ENCODE assay signal across 8 cellular contexts in genomic region chr18:48161201-48161910, GRCh38.
DNase-seq lines count a peak whose midpoint lies in the region; ATAC-seq and TF ChIP-seq lines count a peak whose summit lies in the region.

No MANE protein-coding gene starts in this region.

- TF ChIP-seq CTCF in OCI-LY1 (IDR thresholded peaks at IDR 0.05; ENCODE audit: low read length) (no peak), epithelial cell of proximal tubule (conservative IDR thresholded peaks at IDR 0.05; ENCODE audit: low read depth, low read length) (no peak), mucosa of descending colon (IDR thresholded peaks at IDR 0.05) (no peak)

- H2AFZ ChIP-seq in OCI-LY1 (ENCODE audit: low read length) = no peak overlapping the region

- ATAC-seq in GM18867 (IDR thresholded peaks at IDR 0.05; ENCODE audit: unreplicated experiment) (peak; percentile 88), HG03280 (IDR thresholded peaks at IDR 0.05; ENCODE audit: unreplicated experiment) (peak; percentile 88), mucosa of descending colon (peak; percentile 90)

- H3K4me3 ChIP-seq in OCI-LY1 (ENCODE audit: low read depth, low read length, poor library complexity, severe bottlenecking) = peak overlapping the region; percentile 38
- H3K4me3 ChIP-seq in epithelial cell of proximal tubule (ENCODE audit: low read depth, low read length) = peak overlapping the region; percentile 70
- no peak overlapping the region for H3K4me3 ChIP-seq in mucosa of descending colon

- H3K4me1 ChIP-seq in OCI-LY1 (ENCODE audit: insufficient read depth, low read length, severe bottlenecking) (no peaks in the 10 kb centered on the region), mucosa of descending colon (ENCODE audit: low read depth) (peaks cover 36% of the 10 kb centered on the region)

- H3K27me3 ChIP-seq in OCI-LY1 (ENCODE audit: insufficient read depth, low read length) = no peaks in the 10 kb centered on the region; the same call in 1 of the 2 replicates

- no peaks in the 10 kb centered on the region for H3K9me3 ChIP-seq in OCI-LY1 (ENCODE audit: low read length)
- no peaks in the 10 kb centered on the region for H3K9me3 ChIP-seq in mucosa of descending colon

- intact Hi-C loops in mucosa of descending colon (cut with DNase I, micrococcal nuclease) = no loop called here

- no peaks in the 10 kb centered on the region for H3K79me2 ChIP-seq in OCI-LY1 (ENCODE audit: insufficient read depth, low read length)

- H3K27ac ChIP-seq in OCI-LY1 (ENCODE audit: low read depth, low read length, poor library complexity, severe bottlenecking) = no peak overlapping the region

- H3F3A ChIP-seq in OCI-LY1 (ENCODE audit: insufficient read depth, low read length) = no peaks in the 10 kb centered on the region

- H3K9ac ChIP-seq in OCI-LY1 (ENCODE audit: low read length) = no peak overlapping the region

- H3K36me3 ChIP-seq in OCI-LY1 (ENCODE audit: insufficient read depth, low read length) (no peaks in the 10 kb centered on the region), mucosa of descending colon (ENCODE audit: low read depth) (no peaks in the 10 kb centered on the region)

- no peaks in the 10 kb centered on the region for H4K20me1 ChIP-seq in OCI-LY1 (ENCODE audit: insufficient read depth, low read length)

- H3K4me2 ChIP-seq in OCI-LY1 (ENCODE audit: low read length) = peak overlapping the region; percentile 42; the same call in 1 of the 2 replicates

- DNase-seq in 8988T (peak; percentile 75), epithelial cell of proximal tubule (ENCODE audit: low read depth) (no peak), mucosa of descending colon (peak; percentile 89 to 95 (median 90))
- peak; percentile 71 for DNase-seq in activated T-cell treated with anti-CD3 and anti-CD28 coated beads, Interleukin-2, amount 50 U/mL, for 1 hour
- DNase-seq in stimulated activated CD8-positive, alpha-beta memory T cell treated with anti-CD3 and anti-CD28 coated beads, Interleukin-4, amount 100 ng/mL, for 1 hour (ENCODE audit: low read depth in 2 of 2, low spot score in 1 of 2) = peak; percentile 8 to 39

- no peaks in the 10 kb centered on the region for H3K9me2 ChIP-seq in OCI-LY1 (ENCODE audit: low read depth, low read length)
